Comparison of ENCODE assay signal across 8 cellular contexts in genomic region chr5:149357370-149358293, GRCh38. TPM values are rescaled to one million over a fixed set of nuclear protein-coding genes. Genes with fewer than 3 reads are reported as not detected.
DNase-seq lines count a peak whose midpoint lies in the region; ATAC-seq, FAIRE-seq and TF ChIP-seq lines count a peak whose summit lies in the region.

TSS of gene PCYOX1L (plus strand) at chr5:149358046. CDS start at chr5:149358069, 23 bp downstream.

- H3K9me3 Mint-ChIP-seq in T-helper 2 cell treated with Interferon-gamma antibody and Interleukin-4, amounts not matched to agents 5 μg/mL and 100 μg/mL, for 36 hours, result no peaks in the 10 kb centered on the region
- no peaks in the 10 kb centered on the region for H3K9me3 Mint-ChIP-seq in astrocyte (ENCODE audit: unreplicated experiment)

- H3K9me3 ChIP-seq in astrocyte (ENCODE audit: insufficient read depth, low read depth, low read length) (no peaks in the 10 kb centered on the region), hepatocyte (ENCODE audit: low read depth) (no peaks in the 10 kb centered on the region), aorta (ENCODE audit: control insufficient read depth, low read length) (no peaks in the 10 kb centered on the region)

- FAIRE-seq in astrocyte (lab: Jason Lieb, UNC), result no peak

- DNase-seq in NCI-H2029 (lab: John Stamatoyannopoulos, UW) (peak; percentile 95), astrocyte (ENCODE audit: low read depth) (peak; percentile 89), hepatocyte (ENCODE audit: low spot score) (peak; percentile 96), aorta (peak; percentile 97 to 98)
- DNase-seq in T-helper 2 cell treated with Interferon-gamma antibody and Interleukin-4, amounts not matched to agents 5 μg/mL and 100 μg/mL, for 36 hours (ENCODE audit: low spot score), result peak; percentile 97

- peak within 1 kb of the TSS; percentile 82 for H3K27ac Mint-ChIP-seq in T-helper 2 cell treated with Interferon-gamma antibody and Interleukin-4, amounts not matched to agents 5 μg/mL and 100 μg/mL, for 36 hours
- H3K27ac Mint-ChIP-seq in astrocyte (ENCODE audit: unreplicated experiment), result peak within 1 kb of the TSS; percentile 64

- H3K27me3 ChIP-seq in astrocyte (ENCODE audit: insufficient read depth, low read length), result no peaks in the 10 kb centered on the region
- no peaks in the 10 kb centered on the region for H3K27me3 ChIP-seq in hepatocyte
- no peaks in the 10 kb centered on the region for H3K27me3 ChIP-seq in rectal smooth muscle tissue (ENCODE audit: control insufficient read depth, insufficient read depth, low read length)
- no peaks in the 10 kb centered on the region for H3K27me3 ChIP-seq in aorta (ENCODE audit: control insufficient read depth in 1 of 2, insufficient read depth in 2 of 2, low read length in 1 of 2)

- peak within 1 kb of the TSS; percentile 81 for H3K9ac ChIP-seq in astrocyte (ENCODE audit: low read length)
- H3K9ac ChIP-seq in rectal smooth muscle tissue (ENCODE audit: low read length), result peak within 1 kb of the TSS; percentile 67

- H3K4me3 Mint-ChIP-seq in T-helper 2 cell treated with Interferon-gamma antibody and Interleukin-4, amounts not matched to agents 5 μg/mL and 100 μg/mL, for 36 hours, result peak within 1 kb of the TSS; percentile 97
- H3K4me3 Mint-ChIP-seq in astrocyte (ENCODE audit: unreplicated experiment), result peak within 1 kb of the TSS; percentile 93

- H4K20me1 ChIP-seq in astrocyte (ENCODE audit: insufficient read depth, low read length) (peaks cover 13% of the 10 kb centered on the region), hepatocyte (ENCODE audit: insufficient read depth, poor library complexity, severe bottlenecking) (no peaks in the 10 kb centered on the region)

- H3K36me3 ChIP-seq in astrocyte (ENCODE audit: insufficient read depth, low read length), result peaks cover 10% of the 10 kb centered on the region
- H3K36me3 ChIP-seq in hepatocyte (replicated peaks; ENCODE audit: insufficient read depth, low read depth), result no peaks in the 10 kb centered on the region
- no peaks in the 10 kb centered on the region for H3K36me3 ChIP-seq in rectal smooth muscle tissue (ENCODE audit: control insufficient read depth, insufficient read depth, low read length)
- H3K36me3 ChIP-seq in aorta (ENCODE audit: control insufficient read depth in 1 of 2, insufficient read depth in 2 of 2, low read length in 1 of 2), result peaks cover 0 to 2% of the 10 kb centered on the region in 2 donors

- H3K79me2 ChIP-seq in astrocyte (ENCODE audit: insufficient read depth, low read length) (no peaks in the 10 kb centered on the region), hepatocyte (no peaks in the 10 kb centered on the region)

- H3K4me1 Mint-ChIP-seq in T-helper 2 cell treated with Interferon-gamma antibody and Interleukin-4, amounts not matched to agents 5 μg/mL and 100 μg/mL, for 36 hours (ENCODE audit: low read depth), result peaks cover 56% of the 10 kb centered on the region
- peaks cover 3% of the 10 kb centered on the region for H3K4me1 Mint-ChIP-seq in astrocyte (ENCODE audit: low read depth, unreplicated experiment)

- WGBS in hepatocyte (ENCODE audit: low lambda C conversion rate, missing lambda C conversion rate), result 4% methylated on average over 38 of the region's 61 CpGs
- WGBS in aorta, 2 donors, result 2% methylated on average over 46 to 61 of the region's 61 CpGs

- H3K4me1 ChIP-seq in astrocyte (ENCODE audit: insufficient read depth, low read length), result peaks cover 5% of the 10 kb centered on the region
- peaks cover 3% of the 10 kb centered on the region for H3K4me1 ChIP-seq in hepatocyte (ENCODE audit: insufficient read depth)
- peaks cover 5% of the 10 kb centered on the region for H3K4me1 ChIP-seq in rectal smooth muscle tissue (ENCODE audit: control insufficient read depth, insufficient read depth, low read length)
- no peaks in the 10 kb centered on the region for H3K4me1 ChIP-seq in aorta (ENCODE audit: control insufficient read depth in 1 of 2, insufficient read depth in 2 of 2, low read length in 2 of 2)

- ATAC-seq in GM18508 (IDR thresholded peaks at IDR 0.05; ENCODE audit: insufficient read depth, unreplicated experiment), result peak; percentile 98
- ATAC-seq in HG02981 (IDR thresholded peaks at IDR 0.05; ENCODE audit: unreplicated experiment), result peak; percentile 100
- peak; percentile 98 for ATAC-seq in aorta (ENCODE audit: low FRiP score)

- no peaks in the 10 kb centered on the region for H3K9me2 ChIP-seq in hepatocyte (replicated peaks; ENCODE audit: insufficient read depth)

- TF ChIP-seq CTCF in astrocyte (IDR thresholded peaks at IDR 0.05; ENCODE audit: insufficient read depth, low read depth, low read length) (no peak), hepatocyte (IDR thresholded peaks at IDR 0.05; ENCODE audit: poor library complexity) (no peak)

- H3K27me3 Mint-ChIP-seq in T-helper 2 cell treated with Interferon-gamma antibody and Interleukin-4, amounts not matched to agents 5 μg/mL and 100 μg/mL, for 36 hours (ENCODE audit: low read depth), result no peaks in the 10 kb centered on the region
- H3K27me3 Mint-ChIP-seq in astrocyte (ENCODE audit: low read depth, unreplicated experiment), result no peaks in the 10 kb centered on the region

- H3K4me2 ChIP-seq in astrocyte (ENCODE audit: low read length) (peak within 1 kb of the TSS; percentile 92), hepatocyte (peak within 1 kb of the TSS; percentile 97)

- H3K36me3 Mint-ChIP-seq in T-helper 2 cell treated with Interferon-gamma antibody and Interleukin-4, amounts not matched to agents 5 μg/mL and 100 μg/mL, for 36 hours (ENCODE audit: low read depth), result peaks cover 46% of the 10 kb centered on the region
- peaks cover 9% of the 10 kb centered on the region for H3K36me3 Mint-ChIP-seq in astrocyte (ENCODE audit: low read depth, unreplicated experiment)

- H2AFZ ChIP-seq in astrocyte (ENCODE audit: low read depth, low read length) (peak within 1 kb of the TSS; percentile 87), hepatocyte (peak within 1 kb of the TSS; percentile 89)

- H3K4me3 ChIP-seq in astrocyte (ENCODE audit: insufficient read depth, low read depth, low read length) (peak within 1 kb of the TSS; percentile 63), hepatocyte (peak within 1 kb of the TSS; percentile 74), rectal smooth muscle tissue (ENCODE audit: low read length) (peak within 1 kb of the TSS; percentile 77), aorta (ENCODE audit: low read length in 2 of 2) (peak within 1 kb of the TSS; percentile 49 to 50)

- intact Hi-C loops in aorta (cut with DNase I), result loop anchor here in 1 of 2 donors (5.0 kb wide), 1 partner anchor 225 kb away; the partner anchor contains the start of gene ARHGEF37

- H3K27ac ChIP-seq in astrocyte (ENCODE audit: low read depth, low read length) (peak within 1 kb of the TSS; percentile 38), hepatocyte (peak within 1 kb of the TSS; percentile 22), rectal smooth muscle tissue (ENCODE audit: low read depth, low read length) (no peak within 1 kb of the TSS), aorta (ENCODE audit: low read depth in 1 of 2, low read length in 2 of 2) (no peak within 1 kb of the TSS)

RNA-seq across cellular contexts. Expression of gene PCYOX1L, which starts in this region (rescaled TPM):
- 16.6 and 21.8 TPM in 2 replicates for total RNA-seq in astrocyte
- 8.9 and 9.1 TPM in 2 replicates for total RNA-seq in hepatocyte
- 12.9 and 14.4 TPM in 2 replicates for polyA plus RNA-seq in hepatocyte
- 1 to 10 TPM; 3.1 to 9.2 TPM for total RNA-seq in aorta
- 1 to 10 TPM; 3.1 to 5.3 TPM for polyA plus RNA-seq in aorta

Comparison
In these comparisons a context has a peak if more than half of its experiments do, and no peak if none do; other contexts are left out.
1. H3K27ac ChIP-seq: peak in astrocyte (single experiment) and hepatocyte (single experiment); none in rectal smooth muscle tissue (single experiment) and aorta (0 of 2).
2. Peak in every context shown above with its lines, with median percentiles within 50 percentile points of each other: ATAC-seq, DNase-seq and H3K4me3 ChIP-seq.